1 cellular context compared by ENCODE assay signal in genomic region chr10:5440206-5440605, GRCh38.
TF ChIP-seq lines count a peak whose summit lies in the region.

No MANE protein-coding gene starts in this region.

TF ChIP-seq in K562, 482 proteins besides CTCF, POLR2A, EP300 and RAD21:
- TF ChIP-seq CEBPB (tag; IDR thresholded peaks at IDR 0.05) (0 out of 2 replicates have a peak, but pooled peaks have one; percentile 18), ZNF778 (CRISPR knock-in tag; IDR thresholded peaks at IDR 0.05) (no peak)
